Comparison of ENCODE assay signal across 8 cellular contexts in genomic region chrX:118226060-118226428, GRCh38.
DNase-seq lines count a peak whose midpoint lies in the region; ATAC-seq, FAIRE-seq and TF ChIP-seq lines count a peak whose summit lies in the region.

No MANE protein-coding gene starts in this region.

- DNase-seq in CD14-positive monocyte (ENCODE audit: low spot score), result no peak
- DNase-seq in GM19239 (ENCODE audit: insufficient read length, low spot score), result no peak
- peak; percentile 39 for DNase-seq in SK-MEL-5 (ENCODE audit: low read depth, low spot score)
- DNase-seq in iPS-NIHi7 (ENCODE audit: extremely low spot score), result peak; percentile 30
- no peak for DNase-seq in activated CD8-positive, alpha-beta memory T cell treated with anti-CD3 and anti-CD28 coated beads, Interleukin-2, amount 50 U/mL, for 48 hours
- DNase-seq in GDM1 (lab: John Stamatoyannopoulos, UW), result no peak
- no peak for DNase-seq in posterior cingulate gyrus

- no peak overlapping the region for H3K4me3 Mint-ChIP-seq in CD14-positive monocyte

- H3K4me1 Mint-ChIP-seq in CD14-positive monocyte, result peaks cover 7% of the 10 kb centered on the region

- intact Hi-C loops in CD14-positive monocyte (cut with micrococcal nuclease), result no loop called here
- intact Hi-C loops in posterior cingulate gyrus (cut with DNase I), result no loop called here

- peak; percentile 86 for ATAC-seq in HG03442 (IDR thresholded peaks at IDR 0.05; ENCODE audit: unreplicated experiment)

- H3K36me3 Mint-ChIP-seq in CD14-positive monocyte, result no peaks in the 10 kb centered on the region

- peak; percentile 45 for FAIRE-seq in GM19239 (lab: Jason Lieb, UNC)

- peaks cover 0 to 4% (median 0%) of the 10 kb centered on the region in 3 donors for H3K27me3 Mint-ChIP-seq in CD14-positive monocyte (ENCODE audit: low read depth in 3 of 3)

- no peaks in the 10 kb centered on the region for H3K9me3 Mint-ChIP-seq in CD14-positive monocyte

- TF ChIP-seq CTCF in CD14-positive monocyte (IDR thresholded peaks at IDR 0.05), result peak; percentile 39

- no peak overlapping the region for H3K27ac Mint-ChIP-seq in CD14-positive monocyte

- in situ Hi-C loops in SK-MEL-5 (cut with HindIII; ENCODE audit: low pct_unique_long_range_greater_than_20kb, low sequenced_read_pairs), result no loop called here

Comparison
In these comparisons a context has a peak if more than half of its experiments do, and no peak if none do; other contexts are left out.
1. DNase-seq: peak in SK-MEL-5 (single experiment) and iPS-NIHi7 (single experiment); none in CD14-positive monocyte (single experiment), GM19239 (single experiment), activated CD8-positive, alpha-beta memory T cell treated with anti-CD3 and anti-CD28 coated beads, Interleukin-2, amount 50 U/mL, for 48 hours (single experiment), GDM1 (single experiment) and posterior cingulate gyrus (0 of 10).